Comparison of ENCODE assay signal across 8 cellular contexts in the genomic region with DNA sequence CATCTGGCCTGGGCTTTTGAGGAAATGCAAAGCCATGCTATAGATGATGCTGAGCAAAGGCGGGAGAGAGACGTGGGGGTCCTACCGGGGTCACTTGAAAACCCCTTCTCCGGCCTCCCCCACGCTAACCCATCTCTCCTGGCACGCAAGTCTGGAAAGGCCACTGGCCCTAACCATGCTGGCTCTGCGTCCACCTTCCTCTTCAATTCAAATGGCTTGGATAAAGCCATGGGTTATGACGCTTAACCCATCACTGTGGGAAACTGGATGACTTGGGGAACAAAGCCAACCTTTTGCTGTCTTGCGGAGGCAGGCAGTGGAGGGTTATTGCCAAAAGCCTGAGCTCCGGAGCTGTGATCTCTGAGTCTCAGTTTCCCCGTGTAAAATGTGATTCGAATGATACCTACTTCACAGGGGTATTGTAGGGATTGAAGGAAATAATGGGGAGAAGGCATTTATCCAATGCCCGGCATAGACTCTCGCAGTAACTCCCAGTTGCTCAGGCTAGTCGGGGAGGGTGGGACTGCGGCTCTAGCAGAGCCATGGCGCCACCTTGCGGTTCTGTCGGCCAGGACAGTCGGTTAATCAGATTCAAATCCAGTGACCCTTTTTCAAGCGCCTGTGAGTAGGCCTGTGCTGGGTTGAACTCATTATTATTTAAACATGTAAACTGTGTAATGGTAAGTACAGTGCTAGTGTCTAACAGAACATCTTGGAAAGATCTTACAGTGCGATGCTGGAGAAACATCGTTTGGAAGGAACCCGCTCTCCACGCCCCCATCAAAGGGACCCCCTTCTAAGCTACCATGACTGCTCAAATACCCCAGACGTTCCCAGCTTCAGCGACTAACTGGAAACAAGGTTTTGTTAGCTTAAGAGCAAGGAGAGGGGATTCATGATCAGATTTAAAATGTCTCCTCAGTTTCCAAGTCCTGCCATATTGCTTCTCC. TPM values are rescaled to one million over a fixed set of nuclear protein-coding genes. Genes with fewer than 3 reads are reported as not detected.
A peak's percentile ranks its signal among the peaks of the same experiment; 100 is the strongest.
DNase-seq lines count a peak whose midpoint lies in the region; ATAC-seq and TF ChIP-seq lines count a peak whose summit lies in the region.

No MANE protein-coding gene starts in this region.

- no peaks in the 10 kb centered on the region for H3K36me3 ChIP-seq in adrenal gland (replicated peaks in 1 of 2)

- DNase-seq in NCI-H146 (lab: John Stamatoyannopoulos, UW): peak; percentile 81
- peak; percentile 60 to 74 (median 65) for DNase-seq in T-helper 17 cell
- DNase-seq in adrenal gland: peak; percentile 85 to 96 (median 93)
- peak; percentile 93 for DNase-seq in left ventricle myocardium superior
- DNase-seq in sciatic nerve (ENCODE audit: low spot score): peak; percentile 95

- ATAC-seq in HG02763 (IDR thresholded peaks at IDR 0.05; ENCODE audit: unreplicated experiment): peak; percentile 73
- peak; percentile 97 for ATAC-seq in T-helper 17 cell
- peak; percentile 97 for ATAC-seq in left ventricle myocardium superior
- peak; percentile 96 for ATAC-seq in sciatic nerve
- ATAC-seq in HG03457 (IDR thresholded peaks at IDR 0.05; ENCODE audit: unreplicated experiment): no peak

- H3K27me3 ChIP-seq in adrenal gland: no peaks in the 10 kb centered on the region

- 39 to 45% (median 40%) methylated on average over 27 of the region's 27 CpGs for WGBS in adrenal gland, 4 donors

- H3K4me1 ChIP-seq in adrenal gland (replicated peaks in 1 of 2): no peaks in the 10 kb centered on the region

- H3K4me3 ChIP-seq in adrenal gland: peak overlapping the region in 1 of 4 donors; percentile 35

- H3K27ac ChIP-seq in adrenal gland: no peak overlapping the region

- TF ChIP-seq POLR2A in adrenal gland (IDR thresholded peaks at IDR 0.05): no peak

- H3K36me3 Mint-ChIP-seq in T-helper 17 cell (ENCODE audit: low read depth): no peaks in the 10 kb centered on the region

- intact Hi-C loops in adrenal gland (cut with DNase I) (loop anchor here (2.0 to 5.0 kb wide), 4 partner anchors 73 to 138 kb away; partner anchors contain the start of gene SLC30A1 (in 1 of the 2)), left ventricle myocardium superior (cut with micrococcal nuclease) (loop anchor here (10.0 kb wide), 1 partner anchor 140 kb away; no protein-coding TSS in a partner anchor), sciatic nerve (cut with DNase I) (loop anchor here (10.0 kb wide), 1 partner anchor 70 kb away; no protein-coding TSS in a partner anchor)

- no peak overlapping the region for H3K4me3 Mint-ChIP-seq in T-helper 17 cell

- TF ChIP-seq CTCF in GM12872 (IDR thresholded peaks at IDR 0.05; ENCODE audit: insufficient read depth, low read depth, low read length) (peak; percentile 95), adrenal gland (IDR thresholded peaks at IDR 0.05) (peak; percentile 89 to 97 (median 92))

- H3K27me3 Mint-ChIP-seq in T-helper 17 cell: peaks cover 6% of the 10 kb centered on the region

- no peak overlapping the region for H3K27ac Mint-ChIP-seq in T-helper 17 cell

- no peaks in the 10 kb centered on the region for H3K9me3 ChIP-seq in T-helper 17 cell (ENCODE audit: control insufficient read depth, low read length, poor library complexity, severe bottlenecking)
- no peaks in the 10 kb centered on the region for H3K9me3 ChIP-seq in adrenal gland (replicated peaks in 1 of 3)

- H3K4me1 Mint-ChIP-seq in T-helper 17 cell: peaks cover 2% of the 10 kb centered on the region

RNA-seq across cellular contexts. Expression of gene NEK2, which starts 20.3 kb away (rescaled TPM):
- 1 to 10 TPM in 1 of 2 donors, under 1 TPM in 1; 0.32 to 1.6 TPM for total RNA-seq in T-helper 17 cell
- 1 to 10 TPM in 4 of 8 donors, under 1 TPM in 4; 0.18 to 2.2 (median 0.97) TPM for total RNA-seq in adrenal gland
- polyA plus RNA-seq in adrenal gland: under 1 TPM; 0.08 to 0.97 (median 0.20) TPM
- total RNA-seq in left ventricle myocardium superior: 0.25 TPM
- total RNA-seq in sciatic nerve: 0.49 TPM
